2 cellular contexts compared by ENCODE assay signal in genomic region chr1:54796902-54797301, GRCh38.
TF ChIP-seq lines count a peak whose summit lies in the region.

No MANE protein-coding gene starts in this region.

TF ChIP-seq in K562, 482 proteins besides CTCF, POLR2A, EP300 and RAD21:
- TF ChIP-seq THAP7 (CRISPR knock-in tag; IDR thresholded peaks at IDR 0.05) (no peak), RBM25 (IDR thresholded peaks at IDR 0.05; ENCODE audit: low read depth, low read length, severe bottlenecking) (peak; percentile 83), CREM (IDR thresholded peaks at IDR 0.05; ENCODE audit: low read depth) (no peak)

TF ChIP-seq in HepG2, 621 proteins besides CTCF, POLR2A, EP300 and RAD21:
- TF ChIP-seq ZNF629 (CRISPR knock-in tag; conservative IDR thresholded peaks at IDR 0.05) (peak; percentile 69), BRCA1 (CRISPR knock-in tag; IDR thresholded peaks at IDR 0.05) (no peak), ZNF354B (CRISPR knock-in tag; IDR thresholded peaks at IDR 0.05) (no peak)
